In the genomic region with DNA sequence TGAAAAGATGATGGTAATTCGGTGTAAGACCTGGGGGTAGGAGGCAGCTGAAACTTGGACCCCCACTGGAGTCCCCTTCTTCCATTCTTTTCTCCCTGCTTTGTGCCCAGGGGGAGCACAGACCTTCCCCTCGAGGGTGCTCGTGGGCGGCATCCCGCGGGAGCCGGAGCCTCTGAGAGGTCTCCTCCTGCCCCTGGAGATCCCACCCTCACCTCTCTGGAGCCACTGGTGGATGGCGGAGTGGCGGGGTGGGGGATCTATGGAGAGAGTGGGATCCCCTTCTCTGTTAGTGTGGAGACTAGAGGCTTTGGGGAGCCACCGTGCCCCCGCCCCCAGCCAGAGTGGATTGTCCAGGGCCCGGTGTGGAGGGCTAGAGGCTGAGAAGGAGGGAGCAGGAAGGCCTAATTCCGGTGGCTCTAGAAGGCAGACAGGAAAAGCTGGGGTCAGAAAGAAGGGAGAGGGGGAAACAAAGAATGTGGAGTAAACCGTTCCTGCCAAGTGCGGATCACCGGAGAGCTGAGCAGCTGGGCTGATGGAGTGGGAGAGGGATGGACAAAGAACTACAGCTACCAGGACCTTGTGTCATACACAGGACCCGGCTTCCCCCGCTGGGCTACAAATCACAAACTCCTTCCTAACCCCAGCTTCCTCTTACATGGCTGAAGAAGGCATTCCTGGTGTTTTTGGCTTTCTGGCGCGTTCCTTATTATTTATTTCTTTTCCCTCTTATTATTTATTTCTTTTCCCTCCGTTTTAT, we compare ENCODE assay signal across 1 cellular context.
TF ChIP-seq lines count a peak whose summit lies in the region.

No MANE protein-coding gene starts in this region.

TF ChIP-seq in H1, 55 proteins besides CTCF, POLR2A, EP300 and RAD21:
- TF ChIP-seq NANOG (IDR thresholded peaks at IDR 0.05; ENCODE audit: insufficient read depth, low read depth, low read length, poor library complexity, severe bottlenecking): no peak
- TF ChIP-seq BACH1 (IDR thresholded peaks at IDR 0.05; ENCODE audit: low read length): no peak
- TF ChIP-seq SIRT6 (IDR thresholded peaks at IDR 0.05; ENCODE audit: low read length): no peak
- no peak for TF ChIP-seq NRF1 (IDR thresholded peaks at IDR 0.05; ENCODE audit: low read depth, low read length)
- no peak for TF ChIP-seq RBBP5 (IDR thresholded peaks at IDR 0.05; ENCODE audit: borderline replicate concordance, low read depth, low read length)
- TF ChIP-seq CREB1 (IDR thresholded peaks at IDR 0.05): no peak
- no peak for TF ChIP-seq CHD1 (IDR thresholded peaks at IDR 0.05; ENCODE audit: low read depth, low read length)
- TF ChIP-seq HDAC6 (IDR thresholded peaks at IDR 0.05; ENCODE audit: low read depth, low read length): no peak
- TF ChIP-seq, protein P1, sequence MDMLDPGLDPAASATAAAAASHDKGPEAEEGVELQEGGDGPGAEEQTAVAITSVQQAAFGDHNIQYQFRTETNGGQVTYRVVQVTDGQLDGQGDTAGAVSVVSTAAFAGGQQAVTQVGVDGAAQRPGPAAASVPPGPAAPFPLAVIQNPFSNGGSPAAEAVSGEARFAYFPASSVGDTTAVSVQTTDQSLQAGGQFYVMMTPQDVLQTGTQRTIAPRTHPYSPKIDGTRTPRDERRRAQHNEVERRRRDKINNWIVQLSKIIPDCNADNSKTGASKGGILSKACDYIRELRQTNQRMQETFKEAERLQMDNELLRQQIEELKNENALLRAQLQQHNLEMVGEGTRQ (IDR thresholded peaks at IDR 0.05; ENCODE audit: low read length): no peak
- TF ChIP-seq KDM5A (IDR thresholded peaks at IDR 0.05; ENCODE audit: low read length): no peak
- no peak for TF ChIP-seq SAP30 (IDR thresholded peaks at IDR 0.05; ENCODE audit: insufficient read depth, insufficient replicate concordance, low read length)
- TF ChIP-seq, protein P2, sequence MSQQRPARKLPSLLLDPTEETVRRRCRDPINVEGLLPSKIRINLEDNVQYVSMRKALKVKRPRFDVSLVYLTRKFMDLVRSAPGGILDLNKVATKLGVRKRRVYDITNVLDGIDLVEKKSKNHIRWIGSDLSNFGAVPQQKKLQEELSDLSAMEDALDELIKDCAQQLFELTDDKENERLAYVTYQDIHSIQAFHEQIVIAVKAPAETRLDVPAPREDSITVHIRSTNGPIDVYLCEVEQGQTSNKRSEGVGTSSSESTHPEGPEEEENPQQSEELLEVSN (IDR thresholded peaks at IDR 0.05): no peak
- no peak for TF ChIP-seq SIX5 (IDR thresholded peaks at IDR 0.05; ENCODE audit: low read depth, low read length)
- TF ChIP-seq JUND (IDR thresholded peaks at IDR 0.05; ENCODE audit: low read length): no peak
- no peak for TF ChIP-seq SP1 (IDR thresholded peaks at IDR 0.05; ENCODE audit: low read depth, low read length)
- TF ChIP-seq TAF1 (IDR thresholded peaks at IDR 0.05; ENCODE audit: low read depth, low read length): no peak
